Comparison of ENCODE assay signal across 23 cellular contexts in the genomic region with DNA sequence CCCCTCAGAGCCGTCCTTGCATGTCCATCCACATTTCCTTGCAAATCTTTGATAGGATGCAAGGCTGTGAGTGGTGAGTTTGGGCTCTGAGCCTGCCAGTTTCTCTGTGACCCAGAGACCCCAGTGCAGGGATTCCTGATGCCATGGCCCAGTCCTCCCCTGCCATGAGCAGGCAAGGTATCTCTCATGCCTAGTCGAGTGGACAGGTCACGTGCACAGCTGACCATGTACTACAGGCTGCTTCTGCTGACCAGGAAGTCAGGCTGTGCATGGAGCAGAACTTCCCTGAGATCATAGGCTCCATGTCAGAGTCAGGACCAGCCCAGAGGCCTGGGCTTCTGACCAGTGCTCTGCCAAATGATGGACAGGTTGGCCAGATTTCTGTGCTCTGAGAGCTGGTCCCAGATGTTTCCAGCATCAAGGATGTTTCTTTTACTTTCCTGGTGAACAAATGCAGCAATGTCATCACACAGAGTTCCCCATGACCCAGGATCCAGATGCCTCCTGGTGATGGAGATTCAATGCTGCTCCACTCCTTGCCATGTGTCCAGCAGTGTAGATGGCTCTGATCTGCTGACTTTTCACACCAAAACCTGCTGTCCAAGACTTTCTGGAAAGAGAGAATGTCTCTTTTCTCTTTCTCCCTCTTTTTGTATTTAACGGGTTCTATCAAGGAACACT.
DNase-seq lines count a peak whose midpoint lies in the region; ATAC-seq and TF ChIP-seq lines count a peak whose summit lies in the region.
"Had no signal": no experiment of that assay in that cellular context is flagged by ENCODE, and none has a peak within 500 bp of the region (broad histone marks: within the 10 kb centered on the region; RNA-seq: fewer than 3 reads in every experiment).

No MANE protein-coding gene starts in this region.

- H3K4me1 ChIP-seq in sigmoid colon: no peaks in the 10 kb centered on the region
- H3K4me1 ChIP-seq: breast epithelium had no signal

- no peaks in the 10 kb centered on the region for H3K27me3 ChIP-seq in sigmoid colon
- H3K27me3 ChIP-seq: breast epithelium, SJSA1 had no signal

- no peak overlapping the region for H3K9ac ChIP-seq in SK-N-MC (ENCODE audit: insufficient read length)
- H3K9ac ChIP-seq: KMS-11 had no signal

- no peaks in the 10 kb centered on the region for H3K36me3 ChIP-seq in SK-N-MC (ENCODE audit: insufficient read depth, low read length)
- H3K36me3 ChIP-seq in sigmoid colon: no peaks in the 10 kb centered on the region
- H3K36me3 ChIP-seq: breast epithelium, SJSA1 had no signal

- WGBS in sigmoid colon, 2 donors: 77 to 89% methylated on average over 4 of the region's 4 CpGs

- H3K27ac ChIP-seq in SK-N-MC (peak overlapping the region; percentile 98; the same call in 1 of the 2 replicates), sigmoid colon (no peak overlapping the region)
- H3K27ac ChIP-seq: HL-60, KMS-11 had no signal

- H3K4me3 ChIP-seq in SK-N-MC (no peak overlapping the region), sigmoid colon (no peak overlapping the region)
- H3K4me3 ChIP-seq: breast epithelium, SJSA1 had no signal

- intact Hi-C loops in sigmoid colon (cut with DNase I): no loop called here

- DNase-seq in EH (ENCODE audit: low read depth) (peak; percentile 30), SK-N-MC (ENCODE audit: low read depth, low spot score) (no peak), fibroblast of peridontal ligament (ENCODE audit: extremely low read depth) (peak; percentile 35), sigmoid colon (peak; percentile 47), NCI-H1092 (lab: John Stamatoyannopoulos, UW) (no peak)
- DNase-seq: activated naive CD8-positive, alpha-beta T cell treated with anti-CD3 and anti-CD28 coated beads for 36 hours; C1 segment of cervical spinal cord; effector CD4-positive, alpha-beta T cell; hypothalamus; left colon; NCI-H1105; NCI-H748 treated with DMSO at 0.1 percent for 48 hours; occipital lobe; OCI-M1; stimulated activated CD4-positive, alpha-beta T cell treated with anti-CD3 and anti-CD28 coated beads, Interleukin-4, amount 100 ng/mL, for 1 hour; substantia nigra; T-helper 9 cell had no signal

- no peak for TF ChIP-seq EP300 in sigmoid colon (IDR thresholded peaks at IDR 0.05)

- H3K9me3 ChIP-seq in SK-N-MC (ENCODE audit: low read depth, low read length): no peaks in the 10 kb centered on the region
- H3K9me3 ChIP-seq in sigmoid colon: no peaks in the 10 kb centered on the region
- H3K9me3 ChIP-seq: breast epithelium, SJSA1 had no signal

- no peak for TF ChIP-seq POLR2A in sigmoid colon (IDR thresholded peaks at IDR 0.05)

- no peak for TF ChIP-seq CTCF in sigmoid colon (IDR thresholded peaks at IDR 0.05)

- ATAC-seq in HG03354 (IDR thresholded peaks at IDR 0.05; ENCODE audit: poor library complexity, severe bottlenecking, unreplicated experiment) (no peak), HG02610 (IDR thresholded peaks at IDR 0.05; ENCODE audit: unreplicated experiment) (no peak)
- ATAC-seq: left colon had no signal

Comparison
In these comparisons a context has a peak if more than half of its experiments do, and no peak if none do; other contexts are left out.
1. DNase-seq: peak in EH (single experiment), fibroblast of peridontal ligament (single experiment) and sigmoid colon (single experiment); none in SK-N-MC (single experiment) and NCI-H1092 (single experiment).